In genomic region chr19:45876161-45876410, GRCh38 we compare ENCODE assay signal across 11 cellular contexts. TPM values are rescaled to one million over a fixed set of nuclear protein-coding genes. Genes with fewer than 3 reads are reported as not detected.
DNase-seq lines count a peak whose midpoint lies in the region; ATAC-seq and TF ChIP-seq lines count a peak whose summit lies in the region.
"Had no signal": no experiment of that assay in that cellular context is flagged by ENCODE, and none has a peak within 500 bp of the region (broad histone marks: within the 10 kb centered on the region; RNA-seq: fewer than 3 reads in every experiment).

No MANE protein-coding gene starts in this region.

- H3K4me1 Mint-ChIP-seq in activated naive CD4-positive, alpha-beta T cell treated with anti-CD3 and anti-CD28 coated beads, Interleukin-2, amount 50 U/mL, for 24 hours: peaks cover 10% of the 10 kb centered on the region
- H3K4me1 Mint-ChIP-seq in activated naive CD8-positive, alpha-beta T cell (ENCODE audit: low read depth): peaks cover 12% of the 10 kb centered on the region

- H3K9me3 ChIP-seq in mesodermal cell (ENCODE audit: control insufficient read depth, low read length) (no peaks in the 10 kb centered on the region), transverse colon (no peaks in the 10 kb centered on the region)

- H3K27ac ChIP-seq in mesodermal cell (ENCODE audit: low read depth, low read length, severe bottlenecking): peak overlapping the region; percentile 81
- peak overlapping the region; percentile 62 to 84 (median 75) for H3K27ac ChIP-seq in transverse colon

- H3K27ac Mint-ChIP-seq in activated naive CD4-positive, alpha-beta T cell treated with anti-CD3 and anti-CD28 coated beads, Interleukin-2, amount 50 U/mL, for 24 hours: peak overlapping the region; percentile 0
- H3K27ac Mint-ChIP-seq in activated naive CD8-positive, alpha-beta T cell: no peak overlapping the region

- no peak for DNase-seq in activated naive CD4-positive, alpha-beta T cell treated with Interleukin-2 at 50 U/mL for 16 hours
- DNase-seq in transverse colon (no peak), mesenteric fat pad (ENCODE audit: low spot score) (no peak), GF-D8 (lab: John Stamatoyannopoulos, UW) (no peak)
- DNase-seq: AML-193, NCI-H1930, posterior cingulate gyrus had no signal

- WGBS in mesodermal cell (ENCODE audit: insufficient coverage in 2 of 2), 2 experiments: 44 to 49% methylated on average over 3 to 4 of the region's 4 CpGs
- whole genome bisulfite sequencing in transverse colon (ENCODE audit: low coverage in 1 of 2), 2 donors: 40 to 49% methylated on average over 2 to 4 of the region's 4 CpGs

- no peak for TF ChIP-seq POLR2A in transverse colon (IDR thresholded peaks at IDR 0.05)

- peaks cover 6% of the 10 kb centered on the region for H3K27me3 Mint-ChIP-seq in activated naive CD4-positive, alpha-beta T cell treated with anti-CD3 and anti-CD28 coated beads, Interleukin-2, amount 50 U/mL, for 24 hours
- H3K27me3 Mint-ChIP-seq in activated naive CD8-positive, alpha-beta T cell: peaks cover 15% of the 10 kb centered on the region

- H3K4me3 Mint-ChIP-seq in activated naive CD4-positive, alpha-beta T cell treated with anti-CD3 and anti-CD28 coated beads, Interleukin-2, amount 50 U/mL, for 24 hours: peak overlapping the region; percentile 23
- peak overlapping the region; percentile 43 for H3K4me3 Mint-ChIP-seq in activated naive CD8-positive, alpha-beta T cell

- H3K4me1 ChIP-seq in mesodermal cell (ENCODE audit: control insufficient read depth, insufficient read depth, low read length, poor library complexity, severe bottlenecking) (peaks cover 15% of the 10 kb centered on the region), transverse colon (peaks cover 3 to 39% (median 27%) of the 10 kb centered on the region in 4 donors)

- H3K9me3 Mint-ChIP-seq in activated naive CD4-positive, alpha-beta T cell treated with anti-CD3 and anti-CD28 coated beads, Interleukin-2, amount 50 U/mL, for 24 hours: no peaks in the 10 kb centered on the region
- H3K9me3 Mint-ChIP-seq in activated naive CD8-positive, alpha-beta T cell (ENCODE audit: low read depth): no peaks in the 10 kb centered on the region

- no peak for TF ChIP-seq CTCF in transverse colon (IDR thresholded peaks at IDR 0.05)

- in situ Hi-C loops in transverse colon (cut with MboI; ENCODE audit: low pct_ligation_motif_present in 1 of 4, low pct_unique_long_range_greater_than_20kb in 1 of 4, low sequenced_read_pairs in 3 of 4): no loop called here

- no peaks in the 10 kb centered on the region for H3K27me3 ChIP-seq in transverse colon

- H3K4me3 ChIP-seq in mesodermal cell (ENCODE audit: extremely low read depth, insufficient read depth, low read length, poor library complexity, severe bottlenecking) (peak overlapping the region; percentile 16), transverse colon (no peak overlapping the region)

- no peak for ATAC-seq in HG02642 (IDR thresholded peaks at IDR 0.05; ENCODE audit: poor library complexity, unreplicated experiment)

- no peaks in the 10 kb centered on the region for H3K36me3 Mint-ChIP-seq in activated naive CD4-positive, alpha-beta T cell treated with anti-CD3 and anti-CD28 coated beads, Interleukin-2, amount 50 U/mL, for 24 hours
- no peaks in the 10 kb centered on the region for H3K36me3 Mint-ChIP-seq in activated naive CD8-positive, alpha-beta T cell

- intact Hi-C loops in transverse colon (cut with DNase I; ENCODE audit: low total_unique reads): no loop called here

- H3K36me3 ChIP-seq in mesodermal cell (ENCODE audit: control insufficient read depth, insufficient read depth, low read length): no peaks in the 10 kb centered on the region
- H3K36me3 ChIP-seq in transverse colon: no peaks in the 10 kb centered on the region

- no peak for TF ChIP-seq EP300 in transverse colon (IDR thresholded peaks at IDR 0.05; ENCODE audit: low read depth)

RNA-seq across cellular contexts. Expression of gene IRF2BP1, which starts 9.9 kb away (rescaled TPM):
- polyA plus RNA-seq in mesodermal cell (2013, experiment 1 of 2): 14.2 TPM
- polyA plus RNA-seq in mesodermal cell (2013, experiment 2 of 2): 12.7 TPM
- total RNA-seq in transverse colon (10 to 100 TPM; 24.9 to 34.1 (median 29.5) TPM), mesenteric fat pad (14.0 TPM)

RNA-seq across cellular contexts. Expression of gene FOXA3, which starts 12.0 kb away (rescaled TPM):
- 2.8 TPM for polyA plus RNA-seq in mesodermal cell (2013, experiment 1 of 2)
- 2.4 TPM for polyA plus RNA-seq in mesodermal cell (2013, experiment 2 of 2)
- 10 to 100 TPM in 2 of 4 donors, 1 to 10 TPM in 2; 1.9 to 24.4 (median 9.2) TPM for total RNA-seq in transverse colon
- not detected for total RNA-seq in mesenteric fat pad

RNA-seq across cellular contexts. Expression of gene SYMPK, which starts 13.1 kb away (rescaled TPM):
- 63.0 TPM for polyA plus RNA-seq in mesodermal cell (2013, experiment 1 of 2)
- 54.3 TPM for polyA plus RNA-seq in mesodermal cell (2013, experiment 2 of 2)
- total RNA-seq in transverse colon: 100 to 1,000 TPM in 2 of 4 donors, 10 to 100 TPM in 2; 35.2 to 189 (median 81.9) TPM
- 52.8 TPM for total RNA-seq in mesenteric fat pad

RNA-seq across cellular contexts. Expression of gene MYPOP, which starts 26.3 kb away (rescaled TPM):
- polyA plus RNA-seq in mesodermal cell (2013, experiment 1 of 2): 12.1 TPM
- polyA plus RNA-seq in mesodermal cell (2013, experiment 2 of 2): 9.0 TPM
- 10 to 100 TPM in 2 of 4 donors, 1 to 10 TPM in 2; 5.5 to 26.9 (median 8.9) TPM for total RNA-seq in transverse colon
- 10.2 TPM for total RNA-seq in mesenteric fat pad

RNA-seq across cellular contexts. Expression of gene NANOS2, which starts 38.5 kb away (rescaled TPM):
- polyA plus RNA-seq in mesodermal cell (2013, experiment 1 of 2): not detected
- not detected for polyA plus RNA-seq in mesodermal cell (2013, experiment 2 of 2)
- not detected for total RNA-seq in transverse colon
- total RNA-seq in mesenteric fat pad: not detected
